ENCODE assay signal across 8 cellular contexts in genomic region chr14:56117765-56118610, GRCh38. TPM values are rescaled to one million over a fixed set of nuclear protein-coding genes. Genes with fewer than 3 reads are reported as not detected.
DNase-seq lines count a peak whose midpoint lies in the region; ATAC-seq and TF ChIP-seq lines count a peak whose summit lies in the region.

Gene PELI2 (plus strand): TSS chr14:56118411. CDS start chr14:56118661, 250 bp downstream.

- H3K9ac ChIP-seq in liver (ENCODE audit: low read depth in 1 of 2, low read length in 2 of 2): peak within 1 kb of the TSS; percentile 27 to 69

- H3K4me3 Mint-ChIP-seq in dendritic cell treated with granulocyte-macrophage colony-stimulating factor and Interleukin-4, amounts not matched to agents 40 ng/mL and 50 ng/mL, for 4 days: peak within 1 kb of the TSS; percentile 94

- H3K27ac ChIP-seq in ACC112 (ENCODE audit: low read depth, low read length) (no peak within 1 kb of the TSS), liver (ENCODE audit: low read depth in 1 of 2, low read length in 2 of 2) (peak within 1 kb of the TSS; percentile 68 to 83)

- peaks cover 9% of the 10 kb centered on the region for H3K4me1 ChIP-seq in ACC112 (ENCODE audit: control insufficient read depth, insufficient read depth, low read length, unreplicated experiment)
- peaks cover 0 to 20% (median 15%) of the 10 kb centered on the region in 4 donors for H3K4me1 ChIP-seq in liver (ENCODE audit: control insufficient read depth in 4 of 4, insufficient read depth in 4 of 4, low read length in 3 of 4)

- H3K36me3 ChIP-seq in ACC112 (ENCODE audit: insufficient read depth, low read length): no peaks in the 10 kb centered on the region
- H3K36me3 ChIP-seq in liver (ENCODE audit: control insufficient read depth in 4 of 4, insufficient read depth in 3 of 4, low read depth in 1 of 4, low read length in 3 of 4): no peaks in the 10 kb centered on the region

- peak; percentile 80 to 90 for DNase-seq in NCI-H526 (lab: John Stamatoyannopoulos, UW)
- peak; percentile 74 to 80 for DNase-seq in activated CD4-positive, alpha-beta T cell treated with anti-CD3 and anti-CD28 coated beads, Interleukin-2, amount 50 U/mL, for 4 hours
- peak; percentile 51 to 55 for DNase-seq in stimulated activated CD4-positive, alpha-beta T cell treated with anti-CD3 and anti-CD28 coated beads, Interleukin-2, amount 100 ng/mL, for 48 hours

- peak in 1 of 2 donors; percentile 18 for TF ChIP-seq RAD21 in liver (IDR thresholded peaks at IDR 0.05)

- peak; percentile 80 for ATAC-seq in GM19023 (IDR thresholded peaks at IDR 0.05; ENCODE audit: unreplicated experiment)
- peak; percentile 71 for ATAC-seq in HG03196 (IDR thresholded peaks at IDR 0.05; ENCODE audit: unreplicated experiment)

- peaks cover 6% of the 10 kb centered on the region for H3K36me3 Mint-ChIP-seq in dendritic cell treated with granulocyte-macrophage colony-stimulating factor and Interleukin-4, amounts not matched to agents 40 ng/mL and 50 ng/mL, for 4 days (ENCODE audit: low read depth)

- H2AFZ ChIP-seq in ACC112 (ENCODE audit: low read length, unreplicated experiment): peak within 1 kb of the TSS; percentile 88

- under 1% methylated on average over 96 of the region's 96 CpGs for WGBS in liver

- H3K9me3 ChIP-seq in liver (ENCODE audit: control insufficient read depth in 4 of 4, low read length in 3 of 4): no peaks in the 10 kb centered on the region

- TF ChIP-seq CTCF in liver (IDR thresholded peaks at IDR 0.05; ENCODE audit: low read depth, low read length, missing input control): no peak

- no peaks in the 10 kb centered on the region for H3K27me3 Mint-ChIP-seq in dendritic cell treated with granulocyte-macrophage colony-stimulating factor and Interleukin-4, amounts not matched to agents 40 ng/mL and 50 ng/mL, for 4 days

- H3K4me3 ChIP-seq in ACC112 (ENCODE audit: low read depth, low read length) (peak within 1 kb of the TSS; percentile 81), liver (ENCODE audit: low read depth in 1 of 3, low read length in 3 of 3) (peak within 1 kb of the TSS; percentile 74 to 95 (median 89))

- H3K27me3 ChIP-seq in ACC112 (ENCODE audit: insufficient read depth, low read length) (peaks cover 5% of the 10 kb centered on the region; the same call in 1 of the 2 replicates), liver (ENCODE audit: control insufficient read depth in 4 of 4, insufficient read depth in 4 of 4, low read length in 3 of 4) (no peaks in the 10 kb centered on the region)

- H3K27ac Mint-ChIP-seq in dendritic cell treated with granulocyte-macrophage colony-stimulating factor and Interleukin-4, amounts not matched to agents 40 ng/mL and 50 ng/mL, for 4 days: peak within 1 kb of the TSS; percentile 85

- no peaks in the 10 kb centered on the region for H3K9me3 Mint-ChIP-seq in dendritic cell treated with granulocyte-macrophage colony-stimulating factor and Interleukin-4, amounts not matched to agents 40 ng/mL and 50 ng/mL, for 4 days

- H3K4me1 Mint-ChIP-seq in dendritic cell treated with granulocyte-macrophage colony-stimulating factor and Interleukin-4, amounts not matched to agents 40 ng/mL and 50 ng/mL, for 4 days (ENCODE audit: low read depth): peaks cover 55% of the 10 kb centered on the region

- intact Hi-C loops in dendritic cell treated with granulocyte-macrophage colony-stimulating factor and Interleukin-4, amounts not matched to agents 40 ng/mL and 50 ng/mL, for 4 days (cut with micrococcal nuclease): loop anchor here (5.0 kb wide), 1 partner anchor 79 kb away; no protein-coding TSS in a partner anchor

- no peaks in the 10 kb centered on the region for H3K79me2 ChIP-seq in ACC112 (ENCODE audit: control insufficient read depth, insufficient read depth, low read length, unreplicated experiment)

TF ChIP-seq in liver, 16 proteins besides CTCF, POLR2A, EP300 and RAD21:
- TF ChIP-seq TAF1 (conservative IDR thresholded peaks at IDR 0.05): peak; percentile 45
- peak; percentile 77 for TF ChIP-seq FOXA1 (IDR thresholded peaks at IDR 0.05)
- TF ChIP-seq, protein P1, sequence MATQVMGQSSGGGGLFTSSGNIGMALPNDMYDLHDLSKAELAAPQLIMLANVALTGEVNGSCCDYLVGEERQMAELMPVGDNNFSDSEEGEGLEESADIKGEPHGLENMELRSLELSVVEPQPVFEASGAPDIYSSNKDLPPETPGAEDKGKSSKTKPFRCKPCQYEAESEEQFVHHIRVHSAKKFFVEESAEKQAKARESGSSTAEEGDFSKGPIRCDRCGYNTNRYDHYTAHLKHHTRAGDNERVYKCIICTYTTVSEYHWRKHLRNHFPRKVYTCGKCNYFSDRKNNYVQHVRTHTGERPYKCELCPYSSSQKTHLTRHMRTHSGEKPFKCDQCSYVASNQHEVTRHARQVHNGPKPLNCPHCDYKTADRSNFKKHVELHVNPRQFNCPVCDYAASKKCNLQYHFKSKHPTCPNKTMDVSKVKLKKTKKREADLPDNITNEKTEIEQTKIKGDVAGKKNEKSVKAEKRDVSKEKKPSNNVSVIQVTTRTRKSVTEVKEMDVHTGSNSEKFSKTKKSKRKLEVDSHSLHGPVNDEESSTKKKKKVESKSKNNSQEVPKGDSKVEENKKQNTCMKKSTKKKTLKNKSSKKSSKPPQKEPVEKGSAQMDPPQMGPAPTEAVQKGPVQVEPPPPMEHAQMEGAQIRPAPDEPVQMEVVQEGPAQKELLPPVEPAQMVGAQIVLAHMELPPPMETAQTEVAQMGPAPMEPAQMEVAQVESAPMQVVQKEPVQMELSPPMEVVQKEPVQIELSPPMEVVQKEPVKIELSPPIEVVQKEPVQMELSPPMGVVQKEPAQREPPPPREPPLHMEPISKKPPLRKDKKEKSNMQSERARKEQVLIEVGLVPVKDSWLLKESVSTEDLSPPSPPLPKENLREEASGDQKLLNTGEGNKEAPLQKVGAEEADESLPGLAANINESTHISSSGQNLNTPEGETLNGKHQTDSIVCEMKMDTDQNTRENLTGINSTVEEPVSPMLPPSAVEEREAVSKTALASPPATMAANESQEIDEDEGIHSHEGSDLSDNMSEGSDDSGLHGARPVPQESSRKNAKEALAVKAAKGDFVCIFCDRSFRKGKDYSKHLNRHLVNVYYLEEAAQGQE (IDR thresholded peaks at IDR 0.05): no peak
- TF ChIP-seq SP1 (IDR thresholded peaks at IDR 0.05): no peak
- TF ChIP-seq, protein P2, sequence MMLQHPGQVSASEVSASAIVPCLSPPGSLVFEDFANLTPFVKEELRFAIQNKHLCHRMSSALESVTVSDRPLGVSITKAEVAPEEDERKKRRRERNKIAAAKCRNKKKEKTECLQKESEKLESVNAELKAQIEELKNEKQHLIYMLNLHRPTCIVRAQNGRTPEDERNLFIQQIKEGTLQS (IDR thresholded peaks at IDR 0.05): no peak
- TF ChIP-seq, protein P3, sequence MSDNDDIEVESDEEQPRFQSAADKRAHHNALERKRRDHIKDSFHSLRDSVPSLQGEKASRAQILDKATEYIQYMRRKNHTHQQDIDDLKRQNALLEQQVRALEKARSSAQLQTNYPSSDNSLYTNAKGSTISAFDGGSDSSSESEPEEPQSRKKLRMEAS (IDR thresholded peaks at IDR 0.05): peak; percentile 77
- no peak for TF ChIP-seq RXRA (IDR thresholded peaks at IDR 0.05)
- peak in 1 of 2 donors; percentile 49 for TF ChIP-seq EGR1 (IDR thresholded peaks at IDR 0.05; ENCODE audit: low read depth in 2 of 2)
- no peak for TF ChIP-seq NR2F2 (IDR thresholded peaks at IDR 0.05)
- TF ChIP-seq FOXA2 (IDR thresholded peaks at IDR 0.05): peak; percentile 67
- TF ChIP-seq HNF4G (IDR thresholded peaks at IDR 0.05): no peak
- peak; percentile 20 to 51 for TF ChIP-seq GABPA (IDR thresholded peaks at IDR 0.05 in 1 of 2, conservative IDR thresholded peaks at IDR 0.05 in 1 of 2)

RNA-seq across cellular contexts. Expression of gene PELI2, which starts in this region (rescaled TPM):
- 1 to 10 TPM; 1.6 to 2.9 TPM for total RNA-seq in liver
- polyA plus RNA-seq in liver: under 1 TPM; 0.68 to 0.74 TPM
